8 cellular contexts compared by ENCODE assay signal in genomic region chr2:118310878-118311442, GRCh38.
DNase-seq lines count a peak whose midpoint lies in the region; ATAC-seq and TF ChIP-seq lines count a peak whose summit lies in the region.

No MANE protein-coding gene starts in this region.

- H3K4me1 ChIP-seq in left ventricle myocardium inferior, result peaks cover 12% of the 10 kb centered on the region
- H3K4me1 ChIP-seq in mucosa of stomach (ENCODE audit: control insufficient read depth, insufficient read depth, low read length), result no peaks in the 10 kb centered on the region
- no peaks in the 10 kb centered on the region for H3K4me1 ChIP-seq in uterus

- peak overlapping the region; percentile 74 for H3K4me3 Mint-ChIP-seq in central memory CD8-positive, alpha-beta T cell

- H3K9me3 ChIP-seq in left ventricle myocardium inferior (replicated peaks), result peaks cover 6% of the 10 kb centered on the region
- H3K9me3 ChIP-seq in mucosa of stomach (ENCODE audit: control insufficient read depth, low read length), result no peaks in the 10 kb centered on the region
- no peaks in the 10 kb centered on the region for H3K9me3 ChIP-seq in uterus

- H3K36me3 ChIP-seq in left ventricle myocardium inferior (no peaks in the 10 kb centered on the region), mucosa of stomach (ENCODE audit: control insufficient read depth, insufficient read depth, low read length) (no peaks in the 10 kb centered on the region), uterus (no peaks in the 10 kb centered on the region)

- peaks cover 9% of the 10 kb centered on the region for H3K27me3 Mint-ChIP-seq in central memory CD8-positive, alpha-beta T cell

- peak overlapping the region; percentile 39 for H3K9ac ChIP-seq in mucosa of stomach (ENCODE audit: low read length)

- CTCF ChIA-PET in RWPE1 (lab: Yijun Ruan, JAX), result no interaction called here

- TF ChIP-seq CTCF in left ventricle myocardium inferior (IDR thresholded peaks at IDR 0.05; ENCODE audit: borderline replicate concordance) (no peak), uterus (IDR thresholded peaks at IDR 0.05) (no peak), RWPE1 (conservative IDR thresholded peaks at IDR 0.05; ENCODE audit: low read depth) (no peak)

- H3K4me1 Mint-ChIP-seq in central memory CD8-positive, alpha-beta T cell, result no peaks in the 10 kb centered on the region

- peak overlapping the region; percentile 85 for H3K27ac Mint-ChIP-seq in central memory CD8-positive, alpha-beta T cell (ENCODE audit: low read depth)

- H3K27me3 ChIP-seq in left ventricle myocardium inferior (ENCODE audit: low read depth) (peaks cover 78% of the 10 kb centered on the region), mucosa of stomach (ENCODE audit: control insufficient read depth, insufficient read depth, low read length) (peaks cover 43% of the 10 kb centered on the region), uterus (no peaks in the 10 kb centered on the region)

- H3K4me3 ChIP-seq in left ventricle myocardium inferior (peak overlapping the region; percentile 67), mucosa of stomach (ENCODE audit: low read length) (no peak overlapping the region), uterus (peak overlapping the region; percentile 26 to 46)

- intact Hi-C loops in left ventricle myocardium inferior (cut with micrococcal nuclease), result no loop called here
- intact Hi-C loops in left ventricle myocardium superior (cut with micrococcal nuclease), result no loop called here
- intact Hi-C loops in uterus (cut with DNase I; ENCODE audit: low total_unique reads), result no loop called here

- TF ChIP-seq POLR2A in uterus (IDR thresholded peaks at IDR 0.05), result no peak

- no peaks in the 10 kb centered on the region for H3K9me3 Mint-ChIP-seq in central memory CD8-positive, alpha-beta T cell

- peaks cover 4% of the 10 kb centered on the region for H3K36me3 Mint-ChIP-seq in central memory CD8-positive, alpha-beta T cell (ENCODE audit: insufficient read depth)

- no peak for ATAC-seq in left ventricle myocardium superior
- no peak for ATAC-seq in central memory CD8-positive, alpha-beta T cell (replicated peaks; ENCODE audit: extremely low read depth, poor library complexity, severe bottlenecking)
- no peak for ATAC-seq in HG02798 (IDR thresholded peaks at IDR 0.05; ENCODE audit: poor library complexity, unreplicated experiment)

- DNase-seq in left ventricle myocardium inferior (no peak), left ventricle myocardium superior (no peak), uterus (no peak), COR-L47 (lab: John Stamatoyannopoulos, UW) (no peak), RWPE1 (ENCODE audit: low spot score) (no peak)
- DNase-seq in central memory CD8-positive, alpha-beta T cell (ENCODE audit: low spot score in 2 of 2), result no peak

- POLR2A ChIA-PET in RWPE1 (lab: Yijun Ruan, JAX; ENCODE audit: low non-redundant PET), result no interaction called here

- H3K27ac ChIP-seq in left ventricle myocardium inferior (replicated peaks), result no peak overlapping the region
- H3K27ac ChIP-seq in uterus, result no peak overlapping the region
- no peak overlapping the region for H3K27ac ChIP-seq in RWPE1
